18 cellular contexts compared by ENCODE assay signal in genomic region chr3:190108789-190109188, GRCh38. TPM values are rescaled to one million over a fixed set of nuclear protein-coding genes. Genes with fewer than 3 reads are reported as not detected.
DNase-seq lines count a peak whose midpoint lies in the region; ATAC-seq, FAIRE-seq and TF ChIP-seq lines count a peak whose summit lies in the region.
"Had no signal": no experiment of that assay in that cellular context is flagged by ENCODE, and none has a peak within 500 bp of the region (broad histone marks: within the 10 kb centered on the region; RNA-seq: fewer than 3 reads in every experiment).

No MANE protein-coding gene starts in this region.

- TF ChIP-seq EP300 in HepG2 (IDR thresholded peaks at IDR 0.05; ENCODE audit: low read depth in 2 of 2, low read length in 2 of 2) (no peak), HepG2 (CRISPR knock-in tag; IDR thresholded peaks at IDR 0.05; ENCODE audit: borderline replicate concordance) (no peak), stomach (IDR thresholded peaks at IDR 0.05) (no peak)

- intact Hi-C loops in HepG2 (cut with micrococcal nuclease; ENCODE audit: unreplicated experiment): no loop called here
- intact Hi-C loops in mammary epithelial cell (cut with micrococcal nuclease): no loop called here
- intact Hi-C loops in left lung (cut with DNase I): no loop called here
- intact Hi-C loops in uterus (cut with DNase I; ENCODE audit: low total_unique reads): no loop called here
- intact Hi-C loops in stomach (cut with DNase I; ENCODE audit: low total_unique reads): no loop called here

- POLR2A ChIA-PET in HepG2 (lab: Yijun Ruan, JAX): no interaction called here

- no peaks in the 10 kb centered on the region for H3K27me3 ChIP-seq in liver (ENCODE audit: control insufficient read depth in 4 of 4, insufficient read depth in 4 of 4, low read length in 3 of 4)
- no peaks in the 10 kb centered on the region for H3K27me3 ChIP-seq in HepG2 (ENCODE audit: control insufficient read depth in 1 of 2, insufficient read depth in 2 of 2, low read length in 2 of 2)
- H3K27me3 ChIP-seq in mammary epithelial cell (ENCODE audit: insufficient read depth, low read length): no peaks in the 10 kb centered on the region
- no peaks in the 10 kb centered on the region for H3K27me3 ChIP-seq in left lung
- H3K27me3 ChIP-seq in uterus: no peaks in the 10 kb centered on the region
- no peaks in the 10 kb centered on the region for H3K27me3 ChIP-seq in stomach

- H3K4me3 ChIP-seq in liver (ENCODE audit: low read depth in 1 of 3, low read length in 3 of 3) (no peak overlapping the region), HepG2 (replicated peaks in 1 of 3; ENCODE audit: insufficient read depth in 1 of 3, low read depth in 2 of 3, low read length in 3 of 3) (no peak overlapping the region), mammary epithelial cell (replicated peaks in 1 of 3; ENCODE audit: insufficient read depth in 1 of 3, low read depth in 2 of 3, low read length in 3 of 3) (no peak overlapping the region), left lung (no peak overlapping the region), uterus (no peak overlapping the region), stomach (no peak overlapping the region)
- H3K4me3 ChIP-seq: HAP-1 had no signal

- TF ChIP-seq RAD21 in liver (IDR thresholded peaks at IDR 0.05) (no peak), HepG2 (CRISPR knock-in tag; IDR thresholded peaks at IDR 0.05) (no peak)

- FAIRE-seq in HepG2 (lab: Jason Lieb, UNC): no peak
- FAIRE-seq: urothelium cell line had no signal

- no peak for TF ChIP-seq CTCF in liver (IDR thresholded peaks at IDR 0.05; ENCODE audit: low read depth, low read length, missing input control)
- no peak for TF ChIP-seq CTCF in HepG2 (CRISPR knock-in tag; IDR thresholded peaks at IDR 0.05)
- no peak for TF ChIP-seq CTCF in mammary epithelial cell (conservative IDR thresholded peaks at IDR 0.05 in 1 of 2, IDR thresholded peaks at IDR 0.05 in 1 of 2; ENCODE audit: extremely low read depth in 1 of 2, insufficient read depth in 1 of 2, low read depth in 1 of 2, low read length in 2 of 2)
- no peak for TF ChIP-seq CTCF in left lung (IDR thresholded peaks at IDR 0.05)
- no peak for TF ChIP-seq CTCF in uterus (IDR thresholded peaks at IDR 0.05)
- no peak for TF ChIP-seq CTCF in stomach (IDR thresholded peaks at IDR 0.05)

- CTCF ChIA-PET in HepG2 (lab: Yijun Ruan, JAX; ENCODE audit: low intra/inter-chr PET ratio, low total read pairs) (no interaction called here), mammary epithelial cell (lab: Charles Lee; ENCODE audit: low non-redundant PET) (no interaction called here)

- H3K9ac ChIP-seq in liver (ENCODE audit: low read depth in 1 of 2, low read length in 2 of 2) (no peak overlapping the region), HepG2 (ENCODE audit: insufficient read depth, low read depth, low read length) (no peak overlapping the region), mammary epithelial cell (ENCODE audit: insufficient read depth, low read length) (no peak overlapping the region)

- no peaks in the 10 kb centered on the region for H3K9me3 ChIP-seq in liver (ENCODE audit: control insufficient read depth in 4 of 4, low read length in 3 of 4)
- H3K9me3 ChIP-seq in HepG2 (ENCODE audit: low read length): no peaks in the 10 kb centered on the region
- no peaks in the 10 kb centered on the region for H3K9me3 ChIP-seq in mammary epithelial cell (replicated peaks; ENCODE audit: insufficient read depth, low read length)
- no peaks in the 10 kb centered on the region for H3K9me3 ChIP-seq in left lung
- no peaks in the 10 kb centered on the region for H3K9me3 ChIP-seq in uterus
- no peaks in the 10 kb centered on the region for H3K9me3 ChIP-seq in stomach
- H3K9me3 ChIP-seq: HAP-1 had no signal

- TF ChIP-seq POLR2A in HepG2 (IDR thresholded peaks at IDR 0.05; ENCODE audit: insufficient read depth in 1 of 2, low read depth in 2 of 2, low read length in 2 of 2) (no peak), uterus (IDR thresholded peaks at IDR 0.05) (no peak), stomach (IDR thresholded peaks at IDR 0.05) (no peak)

- ATAC-seq in HepG2 (no peak), left lung (peak; percentile 76), GM18907 (IDR thresholded peaks at IDR 0.05; ENCODE audit: unreplicated experiment) (no peak)
- ATAC-seq: activated T-helper 17 cell treated with anti-CD3 and anti-CD28 coated beads, Interleukin-2, amount 50 U/mL, for 72 hours; T-helper 17 cell had no signal

- dilution Hi-C loops in mammary epithelial cell (cut with HindIII; ENCODE audit: low sequenced_read_pairs): no loop called here

- H4K20me1 ChIP-seq in HepG2 (ENCODE audit: insufficient read depth, low read length) (no peaks in the 10 kb centered on the region), mammary epithelial cell (ENCODE audit: insufficient read depth, low read length) (no peaks in the 10 kb centered on the region)

- H3K36me3 ChIP-seq in liver (ENCODE audit: control insufficient read depth in 4 of 4, insufficient read depth in 3 of 4, low read depth in 1 of 4, low read length in 3 of 4) (no peaks in the 10 kb centered on the region), HepG2 (replicated peaks in 1 of 2; ENCODE audit: control insufficient read depth in 1 of 2, insufficient read depth in 2 of 2, low read length in 2 of 2) (no peaks in the 10 kb centered on the region), mammary epithelial cell (ENCODE audit: insufficient read depth, low read length) (peaks cover 3% of the 10 kb centered on the region), left lung (no peaks in the 10 kb centered on the region), uterus (no peaks in the 10 kb centered on the region), stomach (no peaks in the 10 kb centered on the region)
- H3K36me3 ChIP-seq: HAP-1 had no signal

- H2AFZ ChIP-seq in HepG2 (ENCODE audit: low read length) (no peak overlapping the region), mammary epithelial cell (ENCODE audit: low read depth, low read length) (no peak overlapping the region)

- BruUV-seq in HepG2 (replicated peaks; lab: Mats Ljungman, UMichigan) (no TSS peak), mammary epithelial cell (replicated peaks; lab: Mats Ljungman, UMichigan) (TSS peak; percentile 1)

- WGBS in liver: 56% methylated on average over 6 of the region's 6 CpGs
- 41% methylated on average over 6 of the region's 6 CpGs for WGBS in HepG2 (ENCODE audit: low lambda C conversion rate)
- 64% methylated on average over 6 of the region's 6 CpGs for WGBS in mammary epithelial cell (ENCODE audit: low coverage, missing lambda C conversion rate)
- 38 to 53% (median 51%) methylated on average over 6 of the region's 6 CpGs for WGBS in stomach, 5 donors

- H3K79me2 ChIP-seq in HepG2 (ENCODE audit: insufficient read depth, low read length) (no peaks in the 10 kb centered on the region), mammary epithelial cell (ENCODE audit: insufficient read depth, low read length) (peaks cover 93% of the 10 kb centered on the region)

- no peak overlapping the region for H3K4me2 ChIP-seq in HepG2 (ENCODE audit: low read depth, low read length)
- no peak overlapping the region for H3K4me2 ChIP-seq in mammary epithelial cell (ENCODE audit: insufficient read depth, low read depth, low read length)

- H3K4me1 ChIP-seq in liver (ENCODE audit: control insufficient read depth in 4 of 4, insufficient read depth in 4 of 4, low read length in 3 of 4) (peaks cover 0 to 1% (median 0%) of the 10 kb centered on the region in 4 donors), HepG2 (ENCODE audit: insufficient read depth, low read length) (no peaks in the 10 kb centered on the region), mammary epithelial cell (ENCODE audit: insufficient read depth, low read length) (no peaks in the 10 kb centered on the region), left lung (no peaks in the 10 kb centered on the region), uterus (no peaks in the 10 kb centered on the region), stomach (peaks cover 0 to 7% (median 0%) of the 10 kb centered on the region in 4 donors)
- H3K4me1 ChIP-seq: HAP-1 had no signal

- in situ Hi-C loops in HepG2 (cut with HindIII; ENCODE audit: extremely low pct_ligation_motif_present, low pct_unique_long_range_greater_than_20kb) (no loop called here), mammary epithelial cell (cut with MboI; ENCODE audit: low sequenced_read_pairs in 2 of 2) (no loop called here)

- no peak for DNase-seq in HepG2 (ENCODE audit: low spot score)
- DNase-seq in mammary epithelial cell: no peak
- DNase-seq in left lung: no peak
- DNase-seq in uterus: no peak
- no peak for DNase-seq in stomach
- DNase-seq in NCI-H2107 (lab: John Stamatoyannopoulos, UW): no peak
- DNase-seq: activated CD8-positive, alpha-beta memory T cell treated with anti-CD3 and anti-CD28 coated beads for 24 hours; CD4-positive, alpha-beta memory T cell; erythroblast; NCI-H187 treated with DMSO at 0.1 percent for 48 hours; NCI-H446 treated with DMSO at 0.1 percent for 48 hours; SHP77 treated with DMSO at 0.1 percent for 48 hours; T-helper 17 cell had no signal

- H3K27ac ChIP-seq in liver (ENCODE audit: low read depth in 1 of 2, low read length in 2 of 2): peak overlapping the region; percentile 14 to 20
- no peak overlapping the region for H3K27ac ChIP-seq in HepG2 (ENCODE audit: extremely low read length, insufficient read depth, low read length)
- H3K27ac ChIP-seq in mammary epithelial cell (ENCODE audit: insufficient read depth, low read depth, low read length): no peak overlapping the region
- H3K27ac ChIP-seq in left lung: no peak overlapping the region
- peak overlapping the region; percentile 68 to 79 for H3K27ac ChIP-seq in uterus
- peak overlapping the region in 1 of 5 donors; percentile 25 for H3K27ac ChIP-seq in stomach

RNA-seq across cellular contexts. Expression of gene P3H2, which starts 11.9 kb away (rescaled TPM):
- 1 to 10 TPM; 3.7 to 6.9 TPM for total RNA-seq in liver
- 1 to 10 TPM; 1.9 to 4.5 TPM for polyA plus RNA-seq in liver
- total RNA-seq in HepG2 (2016; rRNA removed; fragmentation: Illumina TruSeq; extraction: Trizol): not detected in 2 replicates
- not detected in 2 replicates for total RNA-seq in HepG2 (2016; cell fraction: cytosol; rRNA removed; fragmentation: Illumina TruSeq; extraction: Trizol; ENCODE audit: low read depth)
- not detected in 2 replicates for total RNA-seq in HepG2 (2016; cell fraction: insoluble cytoplasmic fraction; rRNA removed; fragmentation: Illumina TruSeq; extraction: Trizol)
- total RNA-seq in HepG2 (2016; cell fraction: membrane; rRNA removed; fragmentation: Illumina TruSeq; extraction: Trizol): not detected in 2 replicates
- not detected in 2 replicates for total RNA-seq in HepG2 (2016; cell fraction: nucleus; rRNA removed; fragmentation: Illumina TruSeq; extraction: Trizol)
- polyA plus RNA-seq in HepG2 (2011; rRNA removed): not detected in 2 replicates
- polyA plus RNA-seq in HepG2 (2011; cell fraction: cytosol; rRNA removed): 0.11 TPM in 1 of 2 replicates, not detected in the other
- polyA plus RNA-seq in HepG2 (2011; cell fraction: nucleus; rRNA removed): not detected in 2 replicates
- not detected in 2 replicates for polyA plus RNA-seq in HepG2 (2012)
- polyA plus RNA-seq in HepG2 (2016; cell fraction: cytosol; fragmentation: Illumina TruSeq; extraction: Trizol; ENCODE audit: low read depth): not detected in 2 replicates
- not detected in 2 replicates for polyA plus RNA-seq in HepG2 (2016; cell fraction: insoluble cytoplasmic fraction; fragmentation: Illumina TruSeq; extraction: Trizol; ENCODE audit: low read depth)
- not detected in 2 replicates for polyA plus RNA-seq in HepG2 (2016; cell fraction: membrane; fragmentation: Illumina TruSeq; extraction: Trizol; ENCODE audit: low read depth)
- polyA plus RNA-seq in HepG2 (2016; cell fraction: nucleus; fragmentation: Illumina TruSeq; extraction: Trizol; ENCODE audit: insufficient read depth, low read depth): not detected in 2 replicates
- polyA minus RNA-seq in HepG2 (2011; rRNA and poly(A)+ RNA removed; ENCODE audit: low replicate concordance): not detected in 2 replicates
- polyA minus RNA-seq in HepG2 (2011; cell fraction: cytosol; rRNA and poly(A)+ RNA removed): not detected in 2 replicates
- polyA minus RNA-seq in HepG2 (2011; cell fraction: nucleus; rRNA and poly(A)+ RNA removed): not detected in 2 replicates
- 100 to 1,000 TPM in 1 of 2 donors, 10 to 100 TPM in 1; 71.2 to 181 TPM for total RNA-seq in mammary epithelial cell
- 150 TPM for polyA plus RNA-seq in mammary epithelial cell
- polyA minus RNA-seq in mammary epithelial cell: 188 TPM
- 10 to 100 TPM; 29.1 to 50.7 TPM for total RNA-seq in left lung
- total RNA-seq in uterus: 100 to 1,000 TPM in 1 of 4 donors, 10 to 100 TPM in 3; 12.6 to 441 (median 30.6) TPM
- total RNA-seq in stomach: 10 to 100 TPM; 14.5 to 46.1 (median 29.0) TPM
- 1 to 10 TPM; 1.4 to 4.9 (median 4.7) TPM for polyA plus RNA-seq in stomach
- total RNA-seq: activated T-helper 17 cell treated with anti-CD3 and anti-CD28 coated beads, Interleukin-2, amount 50 U/mL, for 72 hours; CD4-positive, alpha-beta memory T cell; T-helper 17 cell had no signal
- polyA plus RNA-seq: CD4-positive, alpha-beta memory T cell had no signal

Comparison
In these comparisons a context has a peak if more than half of its experiments do, and no peak if none do; other contexts are left out.
1. H3K27ac ChIP-seq: peak in liver (2 of 2) and uterus (2 of 2); none in HepG2 (single experiment), mammary epithelial cell (single experiment) and left lung (0 of 2).